11 cellular contexts compared by ENCODE assay signal in genomic region chr13:22076658-22077057, GRCh38.
A peak's percentile ranks its signal among the peaks of the same experiment; 100 is the strongest.
DNase-seq lines count a peak whose midpoint lies in the region; ATAC-seq and TF ChIP-seq lines count a peak whose summit lies in the region.
"Had no signal": no experiment of that assay in that cellular context is flagged by ENCODE, and none has a peak within 500 bp of the region (broad histone marks: within the 10 kb centered on the region; RNA-seq: fewer than 3 reads in every experiment).

No MANE protein-coding gene starts in this region.

- POLR2A ChIA-PET in T-cell (lab: Charles Lee) = interaction anchor here in 1 of 2 donors (0.5 kb wide), 1 partner anchor 8 kb away, joined by 4 read pairs; no protein-coding TSS in a partner anchor

- H3K36me3 Mint-ChIP-seq in activated T-cell treated with anti-CD3 and anti-CD28 coated beads, Interleukin-2, amount 50 U/mL, for 72 hours (ENCODE audit: insufficient read depth in 2 of 2) = peaks cover 3 to 6% of the 10 kb centered on the region in 2 donors
- H3K36me3 Mint-ChIP-seq in T-cell (no peaks in the 10 kb centered on the region), type B pancreatic cell (no peaks in the 10 kb centered on the region)

- peak overlapping the region; percentile 40 to 71 for H3K4me3 Mint-ChIP-seq in activated T-cell treated with anti-CD3 and anti-CD28 coated beads, Interleukin-2, amount 50 U/mL, for 72 hours
- H3K4me3 Mint-ChIP-seq in T-cell (no peak overlapping the region), type B pancreatic cell (no peak overlapping the region)

- no peak overlapping the region for H3K27ac Mint-ChIP-seq in activated T-cell treated with anti-CD3 and anti-CD28 coated beads, Interleukin-2, amount 50 U/mL, for 72 hours
- H3K27ac Mint-ChIP-seq in T-cell = peak overlapping the region; percentile 76 to 78
- H3K27ac Mint-ChIP-seq in type B pancreatic cell = peak overlapping the region; percentile 7
- H3K27ac Mint-ChIP-seq: progenitor cell of endocrine pancreas had no signal

- peaks cover 3 to 5% of the 10 kb centered on the region in 2 donors for H3K9me3 Mint-ChIP-seq in activated T-cell treated with anti-CD3 and anti-CD28 coated beads, Interleukin-2, amount 50 U/mL, for 72 hours
- no peaks in the 10 kb centered on the region for H3K9me3 Mint-ChIP-seq in T-cell
- H3K9me3 Mint-ChIP-seq in type B pancreatic cell = no peaks in the 10 kb centered on the region

- no peak for DNase-seq in activated T-cell treated with anti-CD3 and anti-CD28 coated beads, Interleukin-2, amount 50 U/mL, for 72 hours
- no peak for DNase-seq in activated T-cell treated with anti-CD3 and anti-CD28 coated beads, Interleukin-2, amount 50 U/mL, for 48 hours
- DNase-seq in T-cell (peak in 4 of 34 experiments; percentile 6 to 30 (median 10)), type B pancreatic cell (ENCODE audit: extremely low spot score, unreplicated experiment) (no peak), AG08395 (ENCODE audit: low spot score) (no peak), COR-L47 (lab: John Stamatoyannopoulos, UW) (no peak)
- DNase-seq: effector CD8-positive, alpha-beta T cell; NCI-H1048 had no signal

- no peak for TF ChIP-seq CTCF in type B pancreatic cell (conservative IDR thresholded peaks at IDR 0.05)

- no peaks in the 10 kb centered on the region for H3K27me3 Mint-ChIP-seq in activated T-cell treated with anti-CD3 and anti-CD28 coated beads, Interleukin-2, amount 50 U/mL, for 72 hours (ENCODE audit: low read depth)
- no peaks in the 10 kb centered on the region for H3K27me3 Mint-ChIP-seq in T-cell
- peaks cover 1% of the 10 kb centered on the region for H3K27me3 Mint-ChIP-seq in type B pancreatic cell
- H3K27me3 Mint-ChIP-seq: progenitor cell of endocrine pancreas had no signal

- H3K4me1 Mint-ChIP-seq in activated T-cell treated with anti-CD3 and anti-CD28 coated beads, Interleukin-2, amount 50 U/mL, for 72 hours (ENCODE audit: low read depth) = peaks cover 60% of the 10 kb centered on the region
- H3K4me1 Mint-ChIP-seq in T-cell = peaks cover 36 to 44% (median 36%) of the 10 kb centered on the region in 3 donors
- H3K4me1 Mint-ChIP-seq in type B pancreatic cell (ENCODE audit: unreplicated experiment) = peaks cover 9% of the 10 kb centered on the region

- ATAC-seq in activated T-cell treated with anti-CD3 and anti-CD28 coated beads, Interleukin-2, amount 50 U/mL, for 72 hours (replicated peaks in 1 of 2) = peak; percentile 35 to 47
- ATAC-seq in HG02852 (IDR thresholded peaks at IDR 0.05; ENCODE audit: unreplicated experiment) (peak; percentile 45), T-cell (replicated peaks in 1 of 4) (peak; percentile 43 to 94 (median 71)), GM19452 (IDR thresholded peaks at IDR 0.05; ENCODE audit: unreplicated experiment) (no peak)

- CTCF ChIA-PET in T-cell (lab: Charles Lee) = interaction anchor here in 1 of 2 donors (0.7 to 0.9 kb wide), 3 partner anchors 13 to 16 kb away, joined by 3 to 4 read pairs (median 3); no protein-coding TSS in a partner anchor

Comparison
In these comparisons a context has a peak if more than half of its experiments do, and no peak if none do; other contexts are left out.
1. H3K4me3 Mint-ChIP-seq: peak in activated T-cell treated with anti-CD3 and anti-CD28 coated beads, Interleukin-2, amount 50 U/mL, for 72 hours (2 of 2); none in T-cell (0 of 3) and type B pancreatic cell (single experiment).